Comparison of ENCODE assay signal across 1 cellular context in genomic region chr2:130353291-130354134, GRCh38.
TF ChIP-seq lines count a peak whose summit lies in the region.

No MANE protein-coding gene starts in this region.

TF ChIP-seq in HepG2, 621 proteins besides CTCF, POLR2A, EP300 and RAD21:
- TF ChIP-seq BHLHE40 (IDR thresholded peaks at IDR 0.05; ENCODE audit: low read length) = no peak
- TF ChIP-seq, protein P1, sequence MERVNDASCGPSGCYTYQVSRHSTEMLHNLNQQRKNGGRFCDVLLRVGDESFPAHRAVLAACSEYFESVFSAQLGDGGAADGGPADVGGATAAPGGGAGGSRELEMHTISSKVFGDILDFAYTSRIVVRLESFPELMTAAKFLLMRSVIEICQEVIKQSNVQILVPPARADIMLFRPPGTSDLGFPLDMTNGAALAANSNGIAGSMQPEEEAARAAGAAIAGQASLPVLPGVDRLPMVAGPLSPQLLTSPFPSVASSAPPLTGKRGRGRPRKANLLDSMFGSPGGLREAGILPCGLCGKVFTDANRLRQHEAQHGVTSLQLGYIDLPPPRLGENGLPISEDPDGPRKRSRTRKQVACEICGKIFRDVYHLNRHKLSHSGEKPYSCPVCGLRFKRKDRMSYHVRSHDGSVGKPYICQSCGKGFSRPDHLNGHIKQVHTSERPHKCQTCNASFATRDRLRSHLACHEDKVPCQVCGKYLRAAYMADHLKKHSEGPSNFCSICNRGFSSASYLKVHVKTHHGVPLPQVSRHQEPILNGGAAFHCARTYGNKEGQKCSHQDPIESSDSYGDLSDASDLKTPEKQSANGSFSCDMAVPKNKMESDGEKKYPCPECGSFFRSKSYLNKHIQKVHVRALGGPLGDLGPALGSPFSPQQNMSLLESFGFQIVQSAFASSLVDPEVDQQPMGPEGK (CRISPR knock-in tag; IDR thresholded peaks at IDR 0.05) = 0 out of 2 replicates have a peak, but pooled peaks have one; percentile 3
- TF ChIP-seq ZNF543 (CRISPR knock-in tag; IDR thresholded peaks at IDR 0.05) = no peak
- TF ChIP-seq ZBTB21 (CRISPR knock-in tag; IDR thresholded peaks at IDR 0.05) = no peak
- no peak for TF ChIP-seq ZNF530 (CRISPR knock-in tag; IDR thresholded peaks at IDR 0.05; ENCODE audit: low read depth)
- no peak for TF ChIP-seq SMARCC2 (IDR thresholded peaks at IDR 0.05)
- TF ChIP-seq, protein P2, sequence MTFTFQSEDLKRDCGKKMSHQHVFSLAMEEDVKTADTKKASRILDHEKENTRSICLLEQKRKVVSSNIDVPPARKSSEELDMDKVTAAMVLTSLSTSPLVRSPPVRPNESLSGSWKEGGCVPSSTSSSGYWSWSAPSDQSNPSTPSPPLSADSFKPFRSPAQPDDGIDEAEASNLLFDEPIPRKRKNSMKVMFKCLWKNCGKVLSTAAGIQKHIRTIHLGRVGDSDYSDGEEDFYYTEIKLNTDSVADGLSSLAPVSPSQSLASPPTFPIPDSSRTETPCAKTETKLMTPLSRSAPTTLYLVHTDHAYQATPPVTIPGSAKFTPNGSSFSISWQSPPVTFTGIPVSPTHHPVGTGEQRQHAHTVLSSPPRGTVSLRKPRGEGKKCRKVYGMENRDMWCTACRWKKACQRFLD (CRISPR knock-in tag; IDR thresholded peaks at IDR 0.05; ENCODE audit: borderline replicate concordance) = no peak
- TF ChIP-seq HHEX (CRISPR knock-in tag; IDR thresholded peaks at IDR 0.05) = no peak
- TF ChIP-seq CREB1 (IDR thresholded peaks at IDR 0.05) = no peak
- TF ChIP-seq CREB1 (CRISPR knock-in tag; IDR thresholded peaks at IDR 0.05) = no peak
- no peak for TF ChIP-seq GATAD2A (CRISPR knock-in tag; IDR thresholded peaks at IDR 0.05)
- TF ChIP-seq ZNF317 (CRISPR knock-in tag; IDR thresholded peaks at IDR 0.05) = no peak
- 0 out of 2 replicates have a peak, but pooled peaks have one; percentile 32 for TF ChIP-seq NRL (CRISPR knock-in tag; IDR thresholded peaks at IDR 0.05; ENCODE audit: borderline replicate concordance)
- TF ChIP-seq, protein P3, sequence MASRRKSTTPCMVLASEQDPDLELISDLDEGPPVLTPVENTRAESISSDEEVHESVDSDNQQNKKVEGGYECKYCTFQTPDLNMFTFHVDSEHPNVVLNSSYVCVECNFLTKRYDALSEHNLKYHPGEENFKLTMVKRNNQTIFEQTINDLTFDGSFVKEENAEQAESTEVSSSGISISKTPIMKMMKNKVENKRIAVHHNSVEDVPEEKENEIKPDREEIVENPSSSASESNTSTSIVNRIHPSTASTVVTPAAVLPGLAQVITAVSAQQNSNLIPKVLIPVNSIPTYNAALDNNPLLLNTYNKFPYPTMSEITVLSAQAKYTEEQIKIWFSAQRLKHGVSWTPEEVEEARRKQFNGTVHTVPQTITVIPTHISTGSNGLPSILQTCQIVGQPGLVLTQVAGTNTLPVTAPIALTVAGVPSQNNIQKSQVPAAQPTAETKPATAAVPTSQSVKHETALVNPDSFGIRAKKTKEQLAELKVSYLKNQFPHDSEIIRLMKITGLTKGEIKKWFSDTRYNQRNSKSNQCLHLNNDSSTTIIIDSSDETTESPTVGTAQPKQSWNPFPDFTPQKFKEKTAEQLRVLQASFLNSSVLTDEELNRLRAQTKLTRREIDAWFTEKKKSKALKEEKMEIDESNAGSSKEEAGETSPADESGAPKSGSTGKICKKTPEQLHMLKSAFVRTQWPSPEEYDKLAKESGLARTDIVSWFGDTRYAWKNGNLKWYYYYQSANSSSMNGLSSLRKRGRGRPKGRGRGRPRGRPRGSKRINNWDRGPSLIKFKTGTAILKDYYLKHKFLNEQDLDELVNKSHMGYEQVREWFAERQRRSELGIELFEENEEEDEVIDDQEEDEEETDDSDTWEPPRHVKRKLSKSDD (CRISPR knock-in tag; IDR thresholded peaks at IDR 0.05; ENCODE audit: low read depth) = 0 out of 2 replicates have a peak, but pooled peaks have one; percentile 18
- TF ChIP-seq TSC22D2 (CRISPR knock-in tag; IDR thresholded peaks at IDR 0.05; ENCODE audit: borderline replicate concordance) = no peak
- TF ChIP-seq, protein P4, sequence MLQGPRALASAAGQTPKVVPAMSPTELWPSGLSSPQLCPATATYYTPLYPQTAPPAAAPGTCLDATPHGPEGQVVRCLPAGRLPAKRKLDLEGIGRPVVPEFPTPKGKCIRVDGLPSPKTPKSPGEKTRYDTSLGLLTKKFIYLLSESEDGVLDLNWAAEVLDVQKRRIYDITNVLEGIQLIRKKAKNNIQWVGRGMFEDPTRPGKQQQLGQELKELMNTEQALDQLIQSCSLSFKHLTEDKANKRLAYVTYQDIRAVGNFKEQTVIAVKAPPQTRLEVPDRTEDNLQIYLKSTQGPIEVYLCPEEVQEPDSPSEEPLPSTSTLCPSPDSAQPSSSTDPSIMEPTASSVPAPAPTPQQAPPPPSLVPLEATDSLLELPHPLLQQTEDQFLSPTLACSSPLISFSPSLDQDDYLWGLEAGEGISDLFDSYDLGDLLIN (CRISPR knock-in tag; IDR thresholded peaks at IDR 0.05; ENCODE audit: borderline replicate concordance) = no peak
